1 cellular context compared by ENCODE assay signal in the genomic region with DNA sequence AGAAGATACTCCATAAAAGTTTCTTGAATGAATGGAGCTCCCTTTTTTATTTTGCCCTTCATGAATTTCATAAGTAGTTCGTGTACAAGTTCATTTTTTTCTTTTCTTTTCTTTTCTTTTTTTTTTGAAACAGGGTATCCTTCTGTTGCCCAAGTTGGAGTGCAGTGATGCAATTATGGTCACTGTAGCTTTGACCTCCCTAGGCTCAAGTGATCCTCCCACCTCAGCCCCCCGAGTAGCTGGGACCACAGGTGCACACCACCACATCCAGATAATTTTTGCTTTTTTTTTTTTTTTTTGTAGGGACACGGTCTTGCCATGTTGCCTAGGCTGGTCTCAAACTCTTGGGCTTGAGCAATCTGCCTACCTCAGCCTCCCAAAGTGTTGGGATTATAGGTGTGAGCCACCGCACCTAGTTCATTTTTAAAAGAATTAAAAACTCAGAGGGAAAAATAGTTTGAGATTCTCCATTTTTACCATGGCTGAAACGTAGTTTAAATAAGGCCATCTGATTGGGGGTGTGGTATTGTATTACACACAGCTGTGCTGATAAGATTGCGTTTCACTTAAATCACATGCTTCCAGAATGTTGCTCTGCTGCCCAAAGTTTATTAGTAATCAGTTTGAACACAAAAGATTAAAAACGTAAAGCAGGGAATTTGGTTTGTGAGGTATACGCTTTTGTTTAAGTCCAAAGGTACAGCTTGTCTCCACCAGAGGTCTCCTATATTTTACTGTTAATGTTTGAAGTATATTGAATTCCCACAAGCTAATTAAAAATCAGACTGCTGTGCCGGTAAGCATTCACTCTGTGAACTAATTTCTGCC.
TF ChIP-seq lines count a peak whose summit lies in the region.

No MANE protein-coding gene starts in this region.

TF ChIP-seq in GM23338, 12 proteins besides CTCF, POLR2A, EP300 and RAD21 (continued from another document):
- TF ChIP-seq, protein P1, sequence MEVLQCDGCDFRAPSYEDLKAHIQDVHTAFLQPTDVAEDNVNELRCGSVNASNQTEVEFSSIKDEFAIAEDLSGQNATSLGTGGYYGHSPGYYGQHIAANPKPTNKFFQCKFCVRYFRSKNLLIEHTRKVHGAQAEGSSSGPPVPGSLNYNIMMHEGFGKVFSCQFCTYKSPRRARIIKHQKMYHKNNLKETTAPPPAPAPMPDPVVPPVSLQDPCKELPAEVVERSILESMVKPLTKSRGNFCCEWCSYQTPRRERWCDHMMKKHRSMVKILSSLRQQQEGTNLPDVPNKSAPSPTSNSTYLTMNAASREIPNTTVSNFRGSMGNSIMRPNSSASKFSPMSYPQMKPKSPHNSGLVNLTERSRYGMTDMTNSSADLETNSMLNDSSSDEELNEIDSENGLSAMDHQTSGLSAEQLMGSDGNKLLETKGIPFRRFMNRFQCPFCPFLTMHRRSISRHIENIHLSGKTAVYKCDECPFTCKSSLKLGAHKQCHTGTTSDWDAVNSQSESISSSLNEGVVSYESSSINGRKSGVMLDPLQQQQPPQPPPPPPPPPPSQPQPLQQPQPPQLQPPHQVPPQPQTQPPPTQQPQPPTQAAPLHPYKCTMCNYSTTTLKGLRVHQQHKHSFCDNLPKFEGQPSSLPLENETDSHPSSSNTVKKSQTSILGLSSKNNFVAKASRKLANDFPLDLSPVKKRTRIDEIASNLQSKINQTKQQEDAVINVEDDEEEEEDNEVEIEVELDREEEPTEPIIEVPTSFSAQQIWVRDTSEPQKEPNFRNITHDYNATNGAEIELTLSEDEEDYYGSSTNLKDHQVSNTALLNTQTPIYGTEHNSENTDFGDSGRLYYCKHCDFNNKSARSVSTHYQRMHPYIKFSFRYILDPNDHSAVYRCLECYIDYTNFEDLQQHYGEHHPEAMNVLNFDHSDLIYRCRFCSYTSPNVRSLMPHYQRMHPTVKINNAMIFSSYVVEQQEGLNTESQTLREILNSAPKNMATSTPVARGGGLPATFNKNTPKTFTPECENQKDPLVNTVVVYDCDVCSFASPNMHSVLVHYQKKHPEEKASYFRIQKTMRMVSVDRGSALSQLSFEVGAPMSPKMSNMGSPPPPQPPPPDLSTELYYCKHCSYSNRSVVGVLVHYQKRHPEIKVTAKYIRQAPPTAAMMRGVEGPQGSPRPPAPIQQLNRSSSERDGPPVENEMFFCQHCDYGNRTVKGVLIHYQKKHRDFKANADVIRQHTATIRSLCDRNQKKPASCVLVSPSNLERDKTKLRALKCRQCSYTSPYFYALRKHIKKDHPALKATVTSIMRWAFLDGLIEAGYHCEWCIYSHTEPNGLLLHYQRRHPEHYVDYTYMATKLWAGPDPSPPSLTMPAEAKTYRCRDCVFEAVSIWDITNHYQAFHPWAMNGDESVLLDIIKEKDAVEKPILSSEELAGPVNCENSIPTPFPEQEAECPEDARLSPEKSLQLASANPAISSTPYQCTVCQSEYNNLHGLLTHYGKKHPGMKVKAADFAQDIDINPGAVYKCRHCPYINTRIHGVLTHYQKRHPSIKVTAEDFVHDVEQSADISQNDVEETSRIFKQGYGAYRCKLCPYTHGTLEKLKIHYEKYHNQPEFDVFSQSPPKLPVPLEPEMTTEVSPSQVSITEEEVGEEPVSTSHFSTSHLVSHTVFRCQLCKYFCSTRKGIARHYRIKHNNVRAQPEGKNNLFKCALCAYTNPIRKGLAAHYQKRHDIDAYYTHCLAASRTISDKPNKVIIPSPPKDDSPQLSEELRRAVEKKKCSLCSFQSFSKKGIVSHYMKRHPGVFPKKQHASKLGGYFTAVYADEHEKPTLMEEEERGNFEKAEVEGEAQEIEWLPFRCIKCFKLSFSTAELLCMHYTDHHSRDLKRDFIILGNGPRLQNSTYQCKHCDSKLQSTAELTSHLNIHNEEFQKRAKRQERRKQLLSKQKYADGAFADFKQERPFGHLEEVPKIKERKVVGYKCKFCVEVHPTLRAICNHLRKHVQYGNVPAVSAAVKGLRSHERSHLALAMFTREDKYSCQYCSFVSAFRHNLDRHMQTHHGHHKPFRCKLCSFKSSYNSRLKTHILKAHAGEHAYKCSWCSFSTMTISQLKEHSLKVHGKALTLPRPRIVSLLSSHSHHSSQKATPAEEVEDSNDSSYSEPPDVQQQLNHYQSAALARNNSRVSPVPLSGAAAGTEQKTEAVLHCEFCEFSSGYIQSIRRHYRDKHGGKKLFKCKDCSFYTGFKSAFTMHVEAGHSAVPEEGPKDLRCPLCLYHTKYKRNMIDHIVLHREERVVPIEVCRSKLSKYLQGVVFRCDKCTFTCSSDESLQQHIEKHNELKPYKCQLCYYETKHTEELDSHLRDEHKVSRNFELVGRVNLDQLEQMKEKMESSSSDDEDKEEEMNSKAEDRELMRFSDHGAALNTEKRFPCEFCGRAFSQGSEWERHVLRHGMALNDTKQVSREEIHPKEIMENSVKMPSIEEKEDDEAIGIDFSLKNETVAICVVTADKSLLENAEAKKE (CRISPR knock-in tag; IDR thresholded peaks at IDR 0.05), result no peak
- TF ChIP-seq EZH2 (IDR thresholded peaks at IDR 0.05; ENCODE audit: low read depth, unreplicated experiment) (no peak), ZNF331 (CRISPR knock-in tag; IDR thresholded peaks at IDR 0.05; ENCODE audit: low read depth) (no peak), JUNB (IDR thresholded peaks at IDR 0.05; ENCODE audit: unreplicated experiment) (no peak), POLR2AphosphoS5 (IDR thresholded peaks at IDR 0.05; ENCODE audit: low read depth) (no peak), CREB1 (CRISPR knock-in tag; IDR thresholded peaks at IDR 0.05; ENCODE audit: low read depth) (no peak)
